In genomic region chr9:6450641-6451375, GRCh38 we compare ENCODE assay signal across 12 cellular contexts.
"Had no signal": no experiment of that assay in that cellular context is flagged by ENCODE, and none has a peak within 500 bp of the region (broad histone marks: within the 10 kb centered on the region; RNA-seq: fewer than 3 reads in every experiment).

No MANE protein-coding gene starts in this region.

- H3K9me3 ChIP-seq: gastrocnemius medialis, tibial artery, vagina had no signal

- H3K27me3 Mint-ChIP-seq: brain, T-helper 17 cell had no signal

- H3K27ac ChIP-seq: gastrocnemius medialis, parathyroid adenoma, tibial artery, vagina had no signal

- H3K4me1 Mint-ChIP-seq: neural crest cell had no signal

- H3K4me3 Mint-ChIP-seq: activated naive CD4-positive, alpha-beta T cell treated with anti-CD3 and anti-CD28 coated beads for 36 hours; activated T-helper 1 cell treated with anti-CD3 and anti-CD28 coated beads, Interleukin-12 subunit alpha, Interleukin-12 subunit beta, Interleukin-2, Interleukin-4 antibody, amounts not matched to agents 30 ng/mL and 10 ng/mL and 1 ng/mL, durations not matched to agents 14 hours and 24 hours and 36 hours; brain; neural crest cell; T-helper 17 cell had no signal

- H2AFZ ChIP-seq: parathyroid adenoma had no signal

- H3K36me3 ChIP-seq: gastrocnemius medialis, vagina had no signal

- H3K27ac Mint-ChIP-seq: activated naive CD4-positive, alpha-beta T cell treated with anti-CD3 and anti-CD28 coated beads for 36 hours had no signal

- H3K27me3 ChIP-seq: gastrocnemius medialis, tibial artery, vagina had no signal

- DNase-seq: activated CD4-positive, alpha-beta T cell treated with anti-CD3 and anti-CD28 coated beads, Interleukin-2, amount 50 U/mL, for 4 hours; activated CD8-positive, alpha-beta memory T cell treated with anti-CD3 and anti-CD28 coated beads, Interleukin-2, amount 50 U/mL, for 4 hours; activated naive CD4-positive, alpha-beta T cell treated with anti-CD3 and anti-CD28 coated beads for 36 hours; gastrocnemius medialis; small intestine; T-helper 17 cell; tibial artery had no signal

- FAIRE-seq: small intestine had no signal

- H3K4me3 ChIP-seq: gastrocnemius medialis, tibial artery, vagina had no signal

- H3K9me3 Mint-ChIP-seq: activated T-helper 1 cell treated with anti-CD3 and anti-CD28 coated beads, Interleukin-12 subunit alpha, Interleukin-12 subunit beta, Interleukin-2, Interleukin-4 antibody, amounts not matched to agents 30 ng/mL and 10 ng/mL and 1 ng/mL, durations not matched to agents 14 hours and 24 hours and 36 hours had no signal

- H3K9ac ChIP-seq: parathyroid adenoma had no signal
